1 cellular context compared by ENCODE assay signal in the genomic region with DNA sequence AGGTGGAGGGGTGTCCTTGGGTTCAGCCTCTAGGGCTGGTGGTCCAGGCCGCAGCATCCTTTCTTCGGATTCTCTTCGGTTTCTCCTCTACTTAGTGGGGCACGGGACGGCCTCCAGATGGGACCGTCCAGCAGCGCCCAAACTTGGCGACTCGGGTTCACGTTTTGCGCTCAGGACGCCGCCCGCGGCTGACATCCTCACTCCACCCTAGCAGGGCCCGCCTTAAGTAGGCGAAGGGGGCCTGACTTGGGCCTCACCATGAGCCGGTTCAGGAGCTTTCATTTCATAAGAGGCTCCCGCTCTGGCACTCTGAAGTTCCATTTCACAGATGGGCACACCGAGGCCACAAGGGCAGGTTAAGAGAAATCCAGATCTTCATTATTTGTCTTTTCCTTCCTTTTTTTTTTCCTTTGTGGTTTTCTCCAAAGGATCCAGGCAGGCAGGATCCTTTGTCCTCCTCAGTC.
TF ChIP-seq lines count a peak whose summit lies in the region.

No MANE protein-coding gene starts in this region.

TF ChIP-seq in A549, 52 proteins besides CTCF, POLR2A, EP300 and RAD21 (continued from another document):
- TF ChIP-seq, protein P1, sequence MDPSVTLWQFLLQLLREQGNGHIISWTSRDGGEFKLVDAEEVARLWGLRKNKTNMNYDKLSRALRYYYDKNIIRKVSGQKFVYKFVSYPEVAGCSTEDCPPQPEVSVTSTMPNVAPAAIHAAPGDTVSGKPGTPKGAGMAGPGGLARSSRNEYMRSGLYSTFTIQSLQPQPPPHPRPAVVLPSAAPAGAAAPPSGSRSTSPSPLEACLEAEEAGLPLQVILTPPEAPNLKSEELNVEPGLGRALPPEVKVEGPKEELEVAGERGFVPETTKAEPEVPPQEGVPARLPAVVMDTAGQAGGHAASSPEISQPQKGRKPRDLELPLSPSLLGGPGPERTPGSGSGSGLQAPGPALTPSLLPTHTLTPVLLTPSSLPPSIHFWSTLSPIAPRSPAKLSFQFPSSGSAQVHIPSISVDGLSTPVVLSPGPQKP (IDR thresholded peaks at IDR 0.05; ENCODE audit: low read depth, low read length), result no peak
- peak; percentile 97 for TF ChIP-seq CHD4 (IDR thresholded peaks at IDR 0.05; ENCODE audit: borderline replicate concordance)
- no peak for TF ChIP-seq HOXA7 (CRISPR knock-in tag; IDR thresholded peaks at IDR 0.05)
- no peak for TF ChIP-seq ZNF302 (CRISPR knock-in tag; IDR thresholded peaks at IDR 0.05)
- TF ChIP-seq, protein P2, sequence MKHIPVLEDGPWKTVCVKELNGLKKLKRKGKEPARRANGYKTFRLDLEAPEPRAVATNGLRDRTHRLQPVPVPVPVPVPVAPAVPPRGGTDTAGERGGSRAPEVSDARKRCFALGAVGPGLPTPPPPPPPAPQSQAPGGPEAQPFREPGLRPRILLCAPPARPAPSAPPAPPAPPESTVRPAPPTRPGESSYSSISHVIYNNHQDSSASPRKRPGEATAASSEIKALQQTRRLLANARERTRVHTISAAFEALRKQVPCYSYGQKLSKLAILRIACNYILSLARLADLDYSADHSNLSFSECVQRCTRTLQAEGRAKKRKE (CRISPR knock-in tag; IDR thresholded peaks at IDR 0.05; ENCODE audit: low read depth), result no peak
- no peak for TF ChIP-seq CBX2 (IDR thresholded peaks at IDR 0.05; ENCODE audit: borderline replicate concordance, low read depth)
- no peak for TF ChIP-seq GATA3 (IDR thresholded peaks at IDR 0.05; ENCODE audit: borderline replicate concordance)
- TF ChIP-seq BHLHE40 (IDR thresholded peaks at IDR 0.05; ENCODE audit: low read depth, low read length), result no peak
- TF ChIP-seq HDAC2 (IDR thresholded peaks at IDR 0.05), result peak; percentile 95
- TF ChIP-seq, protein P3, sequence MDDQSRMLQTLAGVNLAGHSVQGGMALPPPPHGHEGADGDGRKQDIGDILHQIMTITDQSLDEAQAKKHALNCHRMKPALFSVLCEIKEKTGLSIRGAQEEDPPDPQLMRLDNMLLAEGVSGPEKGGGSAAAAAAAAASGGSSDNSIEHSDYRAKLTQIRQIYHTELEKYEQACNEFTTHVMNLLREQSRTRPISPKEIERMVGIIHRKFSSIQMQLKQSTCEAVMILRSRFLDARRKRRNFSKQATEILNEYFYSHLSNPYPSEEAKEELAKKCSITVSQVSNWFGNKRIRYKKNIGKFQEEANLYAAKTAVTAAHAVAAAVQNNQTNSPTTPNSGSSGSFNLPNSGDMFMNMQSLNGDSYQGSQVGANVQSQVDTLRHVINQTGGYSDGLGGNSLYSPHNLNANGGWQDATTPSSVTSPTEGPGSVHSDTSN (IDR thresholded peaks at IDR 0.05), result no peak
- TF ChIP-seq, protein P4, sequence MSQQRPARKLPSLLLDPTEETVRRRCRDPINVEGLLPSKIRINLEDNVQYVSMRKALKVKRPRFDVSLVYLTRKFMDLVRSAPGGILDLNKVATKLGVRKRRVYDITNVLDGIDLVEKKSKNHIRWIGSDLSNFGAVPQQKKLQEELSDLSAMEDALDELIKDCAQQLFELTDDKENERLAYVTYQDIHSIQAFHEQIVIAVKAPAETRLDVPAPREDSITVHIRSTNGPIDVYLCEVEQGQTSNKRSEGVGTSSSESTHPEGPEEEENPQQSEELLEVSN (IDR thresholded peaks at IDR 0.05; ENCODE audit: borderline replicate concordance, low read depth), result no peak; the same call in 1 of the 2 replicates
- TF ChIP-seq FOSB (CRISPR knock-in tag; IDR thresholded peaks at IDR 0.05), result no peak
- TF ChIP-seq, protein P5, sequence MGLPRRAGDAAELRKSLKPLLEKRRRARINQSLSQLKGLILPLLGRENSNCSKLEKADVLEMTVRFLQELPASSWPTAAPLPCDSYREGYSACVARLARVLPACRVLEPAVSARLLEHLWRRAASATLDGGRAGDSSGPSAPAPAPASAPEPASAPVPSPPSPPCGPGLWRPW (IDR thresholded peaks at IDR 0.05), result no peak
- no peak for TF ChIP-seq RARB (CRISPR knock-in tag; IDR thresholded peaks at IDR 0.05)
- peak; percentile 80; the same call in 1 of the 2 replicates for TF ChIP-seq ESRRA (IDR thresholded peaks at IDR 0.05; ENCODE audit: borderline replicate concordance, low read length)
- no peak for TF ChIP-seq NR3C1 (IDR thresholded peaks at IDR 0.05)
- no peak for TF ChIP-seq HEYL (CRISPR knock-in tag; IDR thresholded peaks at IDR 0.05)
- TF ChIP-seq EHF (CRISPR knock-in tag; IDR thresholded peaks at IDR 0.05), result no peak
- TF ChIP-seq ZFP36 (IDR thresholded peaks at IDR 0.05; ENCODE audit: borderline replicate concordance, partially characterized antibody), result no peak
- TF ChIP-seq KDM1A (IDR thresholded peaks at IDR 0.05; ENCODE audit: low read depth), result peak; percentile 98
- TF ChIP-seq KDM5A (IDR thresholded peaks at IDR 0.05), result no peak
- TF ChIP-seq, protein P6, sequence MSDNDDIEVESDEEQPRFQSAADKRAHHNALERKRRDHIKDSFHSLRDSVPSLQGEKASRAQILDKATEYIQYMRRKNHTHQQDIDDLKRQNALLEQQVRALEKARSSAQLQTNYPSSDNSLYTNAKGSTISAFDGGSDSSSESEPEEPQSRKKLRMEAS (IDR thresholded peaks at IDR 0.05), result peak; percentile 16; the same call in 1 of the 2 replicates
- no peak for TF ChIP-seq CEBPB (IDR thresholded peaks at IDR 0.05)
- TF ChIP-seq ZSCAN20 (CRISPR knock-in tag; IDR thresholded peaks at IDR 0.05), result no peak
- TF ChIP-seq HOXB13 (CRISPR knock-in tag; IDR thresholded peaks at IDR 0.05; ENCODE audit: low read depth), result no peak
- no peak for TF ChIP-seq POLR2AphosphoS2 (conservative IDR thresholded peaks at IDR 0.05; ENCODE audit: low read length)
- TF ChIP-seq JUN (IDR thresholded peaks at IDR 0.05), result no peak
- no peak for TF ChIP-seq FOXS1 (CRISPR knock-in tag; IDR thresholded peaks at IDR 0.05)
- TF ChIP-seq, protein P7, sequence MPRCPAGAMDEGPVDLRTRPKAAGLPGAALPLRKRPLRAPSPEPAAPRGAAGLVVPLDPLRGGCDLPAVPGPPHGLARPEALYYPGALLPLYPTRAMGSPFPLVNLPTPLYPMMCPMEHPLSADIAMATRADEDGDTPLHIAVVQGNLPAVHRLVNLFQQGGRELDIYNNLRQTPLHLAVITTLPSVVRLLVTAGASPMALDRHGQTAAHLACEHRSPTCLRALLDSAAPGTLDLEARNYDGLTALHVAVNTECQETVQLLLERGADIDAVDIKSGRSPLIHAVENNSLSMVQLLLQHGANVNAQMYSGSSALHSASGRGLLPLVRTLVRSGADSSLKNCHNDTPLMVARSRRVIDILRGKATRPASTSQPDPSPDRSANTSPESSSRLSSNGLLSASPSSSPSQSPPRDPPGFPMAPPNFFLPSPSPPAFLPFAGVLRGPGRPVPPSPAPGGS (IDR thresholded peaks at IDR 0.05), result no peak
TF ChIP-seq in A549: peak in this region for 7.
